10 cellular contexts compared by ENCODE assay signal in genomic region chr3:50605901-50606326, GRCh38. TPM values are rescaled to one million over a fixed set of nuclear protein-coding genes. Genes with fewer than 3 reads are reported as not detected.
DNase-seq lines count a peak whose midpoint lies in the region; ATAC-seq and TF ChIP-seq lines count a peak whose summit lies in the region.
"Had no signal": no experiment of that assay in that cellular context is flagged by ENCODE, and none has a peak within 500 bp of the region (broad histone marks: within the 10 kb centered on the region; RNA-seq: fewer than 3 reads in every experiment).

No MANE protein-coding gene starts in this region.

- H3K4me1 ChIP-seq in CD4-positive, CD25-positive, alpha-beta regulatory T cell (ENCODE audit: control insufficient read depth, insufficient read depth, low read length, poor library complexity, severe bottlenecking), result peaks cover 98% of the 10 kb centered on the region
- H3K4me1 ChIP-seq in effector memory CD4-positive, alpha-beta T cell (ENCODE audit: control insufficient read depth, insufficient read depth, low read length, poor library complexity, severe bottlenecking), result peaks cover 86% of the 10 kb centered on the region
- H3K4me1 ChIP-seq in prostate gland (replicated peaks), result peaks cover 17% of the 10 kb centered on the region
- peaks cover 46% of the 10 kb centered on the region for H3K4me1 ChIP-seq in mesenchymal stem cell (ENCODE audit: control insufficient read depth, insufficient read depth, low read depth, low read length)

- H2BK120ac ChIP-seq in mesenchymal stem cell (ENCODE audit: low read depth, low read length), result no peak overlapping the region

- peaks cover 47% of the 10 kb centered on the region for H3K36me3 ChIP-seq in CD4-positive, CD25-positive, alpha-beta regulatory T cell (ENCODE audit: control insufficient read depth, insufficient read depth, low read length)
- H3K36me3 ChIP-seq in effector memory CD4-positive, alpha-beta T cell (ENCODE audit: control insufficient read depth, insufficient read depth, low read length), result peaks cover 64% of the 10 kb centered on the region
- no peaks in the 10 kb centered on the region for H3K36me3 ChIP-seq in prostate gland
- peaks cover 18 to 39% of the 10 kb centered on the region in 2 experiments for H3K36me3 ChIP-seq in mesenchymal stem cell (ENCODE audit: control insufficient read depth in 1 of 2, insufficient read depth in 2 of 2, low read depth in 1 of 2, low read length in 2 of 2)

- no peaks in the 10 kb centered on the region for H3K27me3 ChIP-seq in CD4-positive, CD25-positive, alpha-beta regulatory T cell (ENCODE audit: control insufficient read depth, insufficient read depth, low read length)
- no peaks in the 10 kb centered on the region for H3K27me3 ChIP-seq in effector memory CD4-positive, alpha-beta T cell (replicated peaks; ENCODE audit: control insufficient read depth, insufficient read depth, low read length, poor library complexity, severe bottlenecking)
- H3K27me3 ChIP-seq in prostate gland (replicated peaks; ENCODE audit: insufficient read depth) (no peaks in the 10 kb centered on the region), mesenchymal stem cell (ENCODE audit: control insufficient read depth in 1 of 2, insufficient read depth in 1 of 2, low read length in 2 of 2) (no peaks in the 10 kb centered on the region)

- no peak for TF ChIP-seq POLR2A in prostate gland (IDR thresholded peaks at IDR 0.05)

- peak overlapping the region; percentile 97 for H3K27ac ChIP-seq in CD4-positive, CD25-positive, alpha-beta regulatory T cell (ENCODE audit: insufficient read depth, low read length, poor library complexity, severe bottlenecking)
- peak overlapping the region; percentile 95 for H3K27ac ChIP-seq in effector memory CD4-positive, alpha-beta T cell (ENCODE audit: insufficient read depth, low read length, poor library complexity, severe bottlenecking)
- peak overlapping the region; percentile 91 to 95 for H3K27ac ChIP-seq in prostate gland
- H3K27ac ChIP-seq in mesenchymal stem cell (ENCODE audit: low read length, poor library complexity, severe bottlenecking), result no peak overlapping the region

- no peak overlapping the region for H3K18ac ChIP-seq in mesenchymal stem cell (ENCODE audit: low read depth in 1 of 2, low read length in 2 of 2)

- no peak overlapping the region for H2AK5ac ChIP-seq in mesenchymal stem cell (ENCODE audit: low read length, severe bottlenecking)

- peaks cover 0 to 2% (median 0%) of the 10 kb centered on the region in 7 donors for H3K9me3 Mint-ChIP-seq in CD4-positive, CD25-positive, alpha-beta regulatory T cell

- no peak overlapping the region for H2BK12ac ChIP-seq in mesenchymal stem cell (ENCODE audit: low read length in 2 of 2)

- H4K8ac ChIP-seq in mesenchymal stem cell (ENCODE audit: low read length), result no peak overlapping the region

- no peak overlapping the region for H4K91ac ChIP-seq in mesenchymal stem cell (ENCODE audit: low read length)

- WGBS in prostate gland, result 49% methylated on average over 5 of the region's 5 CpGs
- 94% methylated on average over 5 of the region's 5 CpGs for WGBS in mesenchymal stem cell

- no peak overlapping the region for H3K23ac ChIP-seq in mesenchymal stem cell (ENCODE audit: low read length in 2 of 2)

- H3K4me2 ChIP-seq in mesenchymal stem cell (ENCODE audit: low read length, poor library complexity, severe bottlenecking), result no peak overlapping the region

- peak overlapping the region; percentile 87 for H3K4me3 ChIP-seq in CD4-positive, CD25-positive, alpha-beta regulatory T cell (ENCODE audit: low read depth, low read length)
- H3K4me3 ChIP-seq in effector memory CD4-positive, alpha-beta T cell (ENCODE audit: insufficient read depth, low read depth, low read length, poor library complexity, severe bottlenecking), result peak overlapping the region; percentile 82
- H3K4me3 ChIP-seq in prostate gland, result no peak overlapping the region
- no peak overlapping the region for H3K4me3 ChIP-seq in mesenchymal stem cell (ENCODE audit: insufficient read depth in 1 of 2, low read depth in 1 of 2, low read length in 2 of 2)

- no peaks in the 10 kb centered on the region for H3K9me3 ChIP-seq in CD4-positive, CD25-positive, alpha-beta regulatory T cell (ENCODE audit: control insufficient read depth in 2 of 2, low read length in 2 of 2)
- H3K9me3 ChIP-seq in effector memory CD4-positive, alpha-beta T cell (ENCODE audit: control insufficient read depth, low read length), result no peaks in the 10 kb centered on the region
- H3K9me3 ChIP-seq in prostate gland (no peaks in the 10 kb centered on the region), mesenchymal stem cell (ENCODE audit: control insufficient read depth, low read length) (no peaks in the 10 kb centered on the region)

- TF ChIP-seq CTCF in prostate gland (IDR thresholded peaks at IDR 0.05), result no peak

- no peak overlapping the region for H3K9ac ChIP-seq in mesenchymal stem cell (ENCODE audit: low read length)

- H3K27ac Mint-ChIP-seq in CD4-positive, CD25-positive, alpha-beta regulatory T cell, result peak overlapping the region; percentile 97 to 99 (median 97)

- peaks cover 26% of the 10 kb centered on the region for H3K79me1 ChIP-seq in mesenchymal stem cell (replicated peaks; ENCODE audit: low read length, poor library complexity, severe bottlenecking)

- H2AFZ ChIP-seq in mesenchymal stem cell (ENCODE audit: low read depth, low read length), result no peak overlapping the region

- H3K27me3 Mint-ChIP-seq in CD4-positive, CD25-positive, alpha-beta regulatory T cell, result no peaks in the 10 kb centered on the region

- no peak overlapping the region for H3K4ac ChIP-seq in mesenchymal stem cell (ENCODE audit: low read depth in 1 of 2, low read length in 2 of 2)

- H2BK5ac ChIP-seq in mesenchymal stem cell (ENCODE audit: low read depth, low read length, poor library complexity, severe bottlenecking), result no peak overlapping the region

- no peak overlapping the region for H2BK15ac ChIP-seq in mesenchymal stem cell (ENCODE audit: low read depth, poor library complexity, severe bottlenecking)

- peak in 1 of 3 donors; percentile 61 for DNase-seq in CD4-positive, CD25-positive, alpha-beta regulatory T cell
- DNase-seq in MV-4-11 (lab: John Stamatoyannopoulos, UW) (peak; percentile 27), prostate gland (ENCODE audit: low spot score) (no peak), SHP77 treated with DMSO at 0.1 percent for 48 hours (lab: John Stamatoyannopoulos, UW) (no peak), mesenchymal stem cell (no peak), KG1 (lab: John Stamatoyannopoulos, UW) (no peak)
- DNase-seq in effector memory CD4-positive, alpha-beta T cell, result no peak
- DNase-seq: NCI-H1048, OCI-M1 had no signal

- H3K4me1 Mint-ChIP-seq in CD4-positive, CD25-positive, alpha-beta regulatory T cell, result peaks cover 24 to 92% (median 61%) of the 10 kb centered on the region in 4 donors

- no peak for ATAC-seq in CD4-positive, CD25-positive, alpha-beta regulatory T cell (ENCODE audit: low read depth in 2 of 2)
- no peak for ATAC-seq in GM18867 (IDR thresholded peaks at IDR 0.05; ENCODE audit: unreplicated experiment)

- H3K14ac ChIP-seq in mesenchymal stem cell (ENCODE audit: low read length in 2 of 2), result no peak overlapping the region

- H3K36me3 Mint-ChIP-seq in CD4-positive, CD25-positive, alpha-beta regulatory T cell, result peaks cover 47% of the 10 kb centered on the region

- H3K4me3 Mint-ChIP-seq in CD4-positive, CD25-positive, alpha-beta regulatory T cell, result peak overlapping the region; percentile 89 to 97 (median 96)

- intact Hi-C loops in prostate gland (cut with DNase I), result no loop called here

RNA-seq across cellular contexts. Expression of gene CISH, which starts 5.7 kb away (rescaled TPM):
- 23.4 TPM for total RNA-seq in CD4-positive, CD25-positive, alpha-beta regulatory T cell
- polyA plus RNA-seq in CD4-positive, CD25-positive, alpha-beta regulatory T cell, result 10 to 100 TPM; 40.5 to 66.7 (median 58.5) TPM
- 1 to 10 TPM; 5.1 to 7.6 TPM for total RNA-seq in prostate gland
- polyA plus RNA-seq in mesenchymal stem cell (2013, experiment 1 of 2), result 2.9 TPM
- 2.9 TPM for polyA plus RNA-seq in mesenchymal stem cell (2013, experiment 2 of 2)

RNA-seq across cellular contexts. Expression of gene MAPKAPK3, which starts 11.0 kb away (rescaled TPM):
- total RNA-seq in CD4-positive, CD25-positive, alpha-beta regulatory T cell, result 42.9 TPM
- 10 to 100 TPM; 47.0 to 52.9 (median 49.5) TPM for polyA plus RNA-seq in CD4-positive, CD25-positive, alpha-beta regulatory T cell
- total RNA-seq in prostate gland, result 10 to 100 TPM; 33.2 to 52.3 TPM
- polyA plus RNA-seq in mesenchymal stem cell (2013, experiment 1 of 2), result 28.7 TPM
- polyA plus RNA-seq in mesenchymal stem cell (2013, experiment 2 of 2), result 28.9 TPM

RNA-seq across cellular contexts. Expression of gene HEMK1, which starts 36.6 kb away (rescaled TPM):
- 21.1 TPM for total RNA-seq in CD4-positive, CD25-positive, alpha-beta regulatory T cell
- polyA plus RNA-seq in CD4-positive, CD25-positive, alpha-beta regulatory T cell, result 10 to 100 TPM; 18.5 to 24.9 (median 23.1) TPM
- 10 to 100 TPM in 1 of 2 donors, 1 to 10 TPM in 1; 8.5 to 17.1 TPM for total RNA-seq in prostate gland
- polyA plus RNA-seq in mesenchymal stem cell (2013, experiment 1 of 2), result 13.9 TPM
- 15.8 TPM for polyA plus RNA-seq in mesenchymal stem cell (2013, experiment 2 of 2)

RNA-seq across cellular contexts. Expression of gene C3orf18, which starts 38.4 kb away (rescaled TPM):
- 8.7 TPM for total RNA-seq in CD4-positive, CD25-positive, alpha-beta regulatory T cell
- 10 to 100 TPM in 2 of 4 donors, 1 to 10 TPM in 2; 7.4 to 11.9 (median 10.6) TPM for polyA plus RNA-seq in CD4-positive, CD25-positive, alpha-beta regulatory T cell
- total RNA-seq in prostate gland, result 10 to 100 TPM in 1 of 2 donors, 1 to 10 TPM in 1; 7.5 to 11.0 TPM
- polyA plus RNA-seq in mesenchymal stem cell (2013, experiment 1 of 2), result 5.1 TPM
- polyA plus RNA-seq in mesenchymal stem cell (2013, experiment 2 of 2), result 5.3 TPM

Comparison
In these comparisons a context has a peak if more than half of its experiments do, and no peak if none do; other contexts are left out.
1. H3K4me3 ChIP-seq: peak in CD4-positive, CD25-positive, alpha-beta regulatory T cell (single experiment) and effector memory CD4-positive, alpha-beta T cell (single experiment); none in prostate gland (0 of 2) and mesenchymal stem cell (0 of 2).